In genomic region chr1:245688536-245689453, GRCh38 we compare ENCODE assay signal across 1 cellular context.
TF ChIP-seq lines count a peak whose summit lies in the region.

No MANE protein-coding gene starts in this region.

TF ChIP-seq in H1, 55 proteins besides CTCF, POLR2A, EP300 and RAD21 (continued from another document):
- TF ChIP-seq ATF2 (IDR thresholded peaks at IDR 0.05; ENCODE audit: low read length) (no peak), CEBPB (IDR thresholded peaks at IDR 0.05; ENCODE audit: low read depth, low read length) (no peak)
